Comparison of ENCODE assay signal across 20 cellular contexts in the genomic region with DNA sequence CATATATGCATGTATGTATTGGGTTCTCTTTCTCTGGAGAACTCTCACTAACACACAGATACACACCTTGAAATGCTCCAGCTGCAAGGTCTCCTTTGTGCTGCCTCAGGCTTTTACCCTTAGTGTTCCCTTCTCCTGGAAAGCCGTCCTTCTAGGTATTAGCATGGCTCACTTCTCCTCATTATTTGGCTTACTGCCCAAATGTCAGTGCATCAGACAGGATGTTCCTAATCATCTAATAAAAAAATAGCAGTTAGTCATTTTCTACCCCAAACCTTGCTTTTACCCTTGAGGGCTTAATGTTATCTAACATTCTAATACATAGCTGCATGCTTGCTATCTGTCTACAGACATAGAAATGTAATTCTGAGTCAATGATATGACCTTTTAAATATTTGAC.
"Had no signal": no experiment of that assay in that cellular context is flagged by ENCODE, and none has a peak within 500 bp of the region (broad histone marks: within the 10 kb centered on the region; RNA-seq: fewer than 3 reads in every experiment).

No MANE protein-coding gene starts in this region.

- ATAC-seq: activated CD8-positive, alpha-beta T cell treated with anti-CD3 and anti-CD28 coated beads for 36 hours; activated naive CD4-positive, alpha-beta T cell treated with anti-CD3 and anti-CD28 coated beads, Interleukin-2, amount 50 U/mL, for 72 hours; mucosa of descending colon; naive thymus-derived CD4-positive, alpha-beta T cell; pancreas; stimulated activated naive CD8-positive, alpha-beta T cell treated with anti-CD3 and anti-CD28 coated beads, Interleukin-15, amount 100 ng/mL, for 72 hours; T-helper 17 cell had no signal

- DNase-seq: activated B cell treated with CpG ODN at 0.5 μM for 24 hours; activated CD4-positive, alpha-beta T cell treated with anti-CD3 and anti-CD28 coated beads for 48 hours; activated CD8-positive, alpha-beta memory T cell treated with anti-CD3 and anti-CD28 coated beads, Interleukin-2, amount 50 U/mL, for 4 hours; activated CD8-positive, alpha-beta T cell treated with anti-CD3 and anti-CD28 coated beads for 36 hours; activated effector memory CD4-positive, alpha-beta T cell treated with anti-CD3 and anti-CD28 coated beads, Interleukin-2, amount 50 U/mL, for 16 hours; activated T-cell treated with anti-CD3 and anti-CD28 coated beads, Interleukin-2, amount 50 U/mL, for 48 hours; amniotic stem cell; central memory CD4-positive, alpha-beta T cell; cortex of kidney; effector CD4-positive, alpha-beta T cell; kidney; left ventricle myocardium inferior; mucosa of descending colon; naive thymus-derived CD4-positive, alpha-beta T cell; pancreas; stimulated activated CD4-positive, alpha-beta T cell treated with anti-CD3 and anti-CD28 coated beads, Interleukin-1b, Interleukin-23, amount 100 ng/mL, for 48 hours; stimulated activated naive CD8-positive, alpha-beta T cell treated with anti-CD3 and anti-CD28 coated beads, Interleukin-15, amount 100 ng/mL, for 72 hours; T-helper 17 cell; upper lobe of left lung had no signal

- H3K4me1 ChIP-seq: left ventricle myocardium inferior, pancreas, upper lobe of left lung had no signal

- H3K9me3 ChIP-seq: left ventricle myocardium inferior, mucosa of descending colon, pancreas, upper lobe of left lung had no signal

- H3K27ac ChIP-seq: left ventricle myocardium inferior, pancreas, upper lobe of left lung had no signal

- H3K36me3 ChIP-seq: left ventricle myocardium inferior, pancreas, upper lobe of left lung had no signal

- H3K27me3 ChIP-seq: pancreas, upper lobe of left lung had no signal

- H3K4me3 ChIP-seq: left ventricle myocardium inferior, mucosa of descending colon, pancreas, upper lobe of left lung had no signal
